In genomic region chr13:114235697-114236096, GRCh38 we compare ENCODE assay signal across 8 cellular contexts. TPM values are rescaled to one million over a fixed set of nuclear protein-coding genes. Genes with fewer than 3 reads are reported as not detected.
DNase-seq lines count a peak whose midpoint lies in the region; ATAC-seq and TF ChIP-seq lines count a peak whose summit lies in the region.

No MANE protein-coding gene starts in this region.

- peak overlapping the region; percentile 80 for H3K27ac Mint-ChIP-seq in central memory CD8-positive, alpha-beta T cell (ENCODE audit: low read depth)

- H3K4me1 Mint-ChIP-seq in central memory CD8-positive, alpha-beta T cell: peaks cover 24% of the 10 kb centered on the region

- no peaks in the 10 kb centered on the region for H3K9me3 ChIP-seq in KOPT-K1 (ENCODE audit: insufficient read depth, low read length, poor library complexity, severe bottlenecking)

- peak overlapping the region; percentile 81 for H3K27ac ChIP-seq in KOPT-K1 (ENCODE audit: low read depth, low read length, poor library complexity, severe bottlenecking)

- H3K36me3 ChIP-seq in KOPT-K1 (ENCODE audit: insufficient read depth, low read length): peaks cover 42% of the 10 kb centered on the region

- H3K27me3 Mint-ChIP-seq in central memory CD8-positive, alpha-beta T cell: peaks cover 4% of the 10 kb centered on the region

- H3K9me3 Mint-ChIP-seq in central memory CD8-positive, alpha-beta T cell: no peaks in the 10 kb centered on the region

- no peak for TF ChIP-seq CTCF in AG09309 (IDR thresholded peaks at IDR 0.05; ENCODE audit: control insufficient read depth, insufficient read depth, low read depth, low read length, missing control alignments)

- DNase-seq in AG09309 (ENCODE audit: low read depth) (no peak), myocyte (ENCODE audit: low read depth) (peak; percentile 5), SIG-M5 (lab: John Stamatoyannopoulos, UW) (no peak), Kasumi-1 (lab: John Stamatoyannopoulos, UW) (no peak), AG20443 (ENCODE audit: low spot score) (no peak)
- DNase-seq in central memory CD8-positive, alpha-beta T cell (ENCODE audit: low spot score in 2 of 2): no peak

- peak overlapping the region; percentile 69 for H3K4me3 ChIP-seq in AG09309 (ENCODE audit: control insufficient read depth, low read depth, low read length)

- peaks cover 32% of the 10 kb centered on the region for H3K36me3 Mint-ChIP-seq in central memory CD8-positive, alpha-beta T cell (ENCODE audit: insufficient read depth)

- ATAC-seq in central memory CD8-positive, alpha-beta T cell (replicated peaks; ENCODE audit: extremely low read depth, poor library complexity, severe bottlenecking): no peak
- ATAC-seq in GM21717 (IDR thresholded peaks at IDR 0.05; ENCODE audit: unreplicated experiment): no peak

- peak overlapping the region; percentile 82 for H3K4me3 Mint-ChIP-seq in central memory CD8-positive, alpha-beta T cell

RNA-seq across cellular contexts. Expression of gene CDC16, which starts 1.0 kb away (rescaled TPM):
- 30.4 and 35.4 TPM in 2 replicates for total RNA-seq in myocyte
- polyA plus RNA-seq in myocyte (2012): 52.0 TPM

RNA-seq across cellular contexts. Expression of gene UPF3A, which starts 45.7 kb away (rescaled TPM):
- 49.2 and 56.0 TPM in 2 replicates for total RNA-seq in myocyte
- 43.9 TPM for polyA plus RNA-seq in myocyte (2012)

RNA-seq across cellular contexts. Expression of gene CFAP97D2, which starts 56.6 kb away (rescaled TPM):
- total RNA-seq in myocyte: not detected in 2 replicates
- polyA plus RNA-seq in myocyte (2012): not detected
